Comparison of ENCODE assay signal across 11 cellular contexts in the genomic region with DNA sequence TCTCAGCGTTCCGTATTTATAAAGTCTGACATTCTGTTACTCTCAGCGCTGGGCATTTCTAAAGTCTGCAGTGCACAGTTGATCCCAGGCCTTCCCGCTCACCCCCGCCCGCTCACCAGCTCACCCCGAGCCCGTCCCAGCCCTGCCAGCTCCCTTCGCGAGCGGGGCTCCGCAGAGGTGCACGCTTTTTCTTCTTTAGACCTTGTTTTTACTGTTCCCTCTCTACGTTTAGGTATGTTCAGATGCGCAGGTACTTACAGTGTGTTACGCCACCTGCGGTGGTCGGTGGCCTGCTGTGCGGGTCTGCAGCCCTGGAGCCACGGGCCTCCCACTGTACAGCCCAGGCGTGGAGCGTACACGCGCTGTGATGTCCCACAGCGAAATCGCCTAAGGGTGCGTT. TPM values are rescaled to one million over a fixed set of nuclear protein-coding genes. Genes with fewer than 3 reads are reported as not detected.
"Had no signal": no experiment of that assay in that cellular context is flagged by ENCODE, and none has a peak within 500 bp of the region (broad histone marks: within the 10 kb centered on the region; RNA-seq: fewer than 3 reads in every experiment).

No MANE protein-coding gene starts in this region.

- DNase-seq: GM23248, GOT3, H7, H9, HCEC 1CT, HFFc6 had no signal

- H3K27ac ChIP-seq: GM23248 had no signal

- FAIRE-seq: H54 had no signal

- H3K36me3 ChIP-seq: HAP-1 had no signal

- H3K4me3 ChIP-seq: GM23248, GM23338, HAP-1 had no signal

- H3K9me3 ChIP-seq: HAP-1 had no signal

- H3K4me2 ChIP-seq: GM23338 had no signal

- H3K4me1 ChIP-seq: HAP-1 had no signal

- H3K9ac ChIP-seq: GM23248 had no signal

- H2AFZ ChIP-seq: GM23248, GM23338 had no signal

- ATAC-seq: GM23338, HCT116 had no signal

RNA-seq across cellular contexts. Expression of gene NKX6-2, which starts 28.8 kb away (rescaled TPM):
- total RNA-seq: GM23248, H4, HFFc6 had no signal
